21 cellular contexts compared by ENCODE assay signal in the genomic region with DNA sequence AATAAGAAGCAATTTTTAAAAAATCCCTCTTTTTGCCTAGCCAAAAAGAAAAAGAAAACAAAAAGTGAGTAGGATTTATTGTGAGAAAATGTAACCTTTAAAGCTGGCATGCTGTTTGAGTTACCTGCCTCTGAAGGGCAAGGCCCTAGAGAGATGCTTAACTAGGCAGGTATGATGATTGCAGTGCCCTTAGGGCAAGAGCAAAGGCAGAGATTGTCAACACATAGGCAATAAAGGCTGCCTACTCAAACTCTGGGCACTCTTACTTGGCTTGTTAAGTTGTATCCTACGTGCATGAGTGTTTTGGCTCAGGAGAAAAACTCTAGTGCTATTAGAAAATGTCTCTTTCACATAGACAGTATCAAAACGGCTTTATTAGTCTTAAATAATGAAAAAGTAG.
"Had no signal": no experiment of that assay in that cellular context is flagged by ENCODE, and none has a peak within 500 bp of the region (broad histone marks: within the 10 kb centered on the region; RNA-seq: fewer than 3 reads in every experiment).

No MANE protein-coding gene starts in this region.

- H3K79me2 ChIP-seq: hepatocyte had no signal

- H2AFZ ChIP-seq: hepatocyte had no signal

- H3K27me3 ChIP-seq: body of pancreas, hepatocyte had no signal

- ATAC-seq: activated CD8-positive, alpha-beta T cell treated with anti-CD3 and anti-CD28 coated beads, Interleukin-2, amount 10 ng/mL, durations not matched to agents 7 days and 5 days; body of pancreas; left lobe of liver; sciatic nerve; stimulated activated memory B cell treated with anti-CD40 and anti-IgM and Interleukin-4, amounts not matched to agents 10 μg/mL and 1 μg/mL and 100 μg/mL, for 72 hours had no signal

- H3K4me1 ChIP-seq: body of pancreas had no signal

- H3K27ac ChIP-seq: body of pancreas, dorsolateral prefrontal cortex, epithelial cell of prostate, hepatocyte had no signal

- H3K9me3 ChIP-seq: body of pancreas had no signal

- FAIRE-seq: colon, islet of Langerhans had no signal

- H3K4me2 ChIP-seq: hepatocyte had no signal

- H3K4me3 ChIP-seq: body of pancreas, dorsolateral prefrontal cortex, hepatocyte had no signal

- DNase-seq: activated CD4-positive, alpha-beta T cell treated with anti-CD3 and anti-CD28 coated beads, Interleukin-2, amount 10 ng/mL, durations not matched to agents 24 days and 14 days; activated CD8-positive, alpha-beta T cell treated with anti-CD3 and anti-CD28 coated beads, Interleukin-2, amount 10 ng/mL, durations not matched to agents 7 days and 5 days; activated naive CD4-positive, alpha-beta T cell treated with Interleukin-2 at 50 U/mL for 16 hours; activated naive CD8-positive, alpha-beta T cell treated with anti-CD3 and anti-CD28 coated beads, Interleukin-2, amount 10 ng/mL, durations not matched to agents 7 days and 5 days; activated T-cell treated with anti-CD3 and anti-CD28 coated beads, Interleukin-2, amount 50 U/mL, for 24 hours; amygdala; body of pancreas; central memory CD4-positive, alpha-beta T cell; dorsolateral prefrontal cortex; foreskin fibroblast; mammary epithelial cell; midbrain; stimulated activated CD4-positive, alpha-beta T cell treated with anti-CD3 and anti-CD28 coated beads, Interleukin-4, amount 100 ng/mL, for 4 hours; T1000 had no signal
